ENCODE assay signal across 8 cellular contexts in genomic region chr9:114505187-114506081, GRCh38. TPM values are rescaled to one million over a fixed set of nuclear protein-coding genes. Genes with fewer than 3 reads are reported as not detected.
DNase-seq lines count a peak whose midpoint lies in the region; ATAC-seq, FAIRE-seq and TF ChIP-seq lines count a peak whose summit lies in the region.

Gene WHRN, minus strand, starts transcription at chr9:114505473. Its CDS starts 672 bp downstream, at chr9:114504801.

- H3K27me3 ChIP-seq in GM23248 (replicated peaks; ENCODE audit: insufficient read depth): peaks cover 37% of the 10 kb centered on the region
- peaks cover 13% of the 10 kb centered on the region for H3K27me3 ChIP-seq in MG63

- no peaks in the 10 kb centered on the region for H3K9me3 ChIP-seq in GM23248 (ENCODE audit: low read depth)
- no peaks in the 10 kb centered on the region for H3K9me3 ChIP-seq in MG63

- TF ChIP-seq CTCF in D721Med (IDR thresholded peaks at IDR 0.05; ENCODE audit: insufficient read depth, missing control alignments): no peak
- no peak for TF ChIP-seq CTCF in neural crest cell (conservative IDR thresholded peaks at IDR 0.05)

- H3K4me3 Mint-ChIP-seq in neural crest cell: peak within 1 kb of the TSS; percentile 95

- no peaks in the 10 kb centered on the region for H3K9me3 Mint-ChIP-seq in neural crest cell

- H3K4me3 ChIP-seq in GM23248: peak within 1 kb of the TSS; percentile 82
- peak within 1 kb of the TSS; percentile 84 for H3K4me3 ChIP-seq in MG63

- no peaks in the 10 kb centered on the region for H3K4me1 ChIP-seq in GM23248 (ENCODE audit: insufficient read depth)

- in situ Hi-C loops in GM23248 (cut with MboI): no loop called here
- in situ Hi-C loops in SK-MEL-5 (cut with HindIII; ENCODE audit: low pct_unique_long_range_greater_than_20kb, low sequenced_read_pairs): no loop called here

- peaks cover 35% of the 10 kb centered on the region for H3K4me1 Mint-ChIP-seq in neural crest cell

- peak within 1 kb of the TSS; percentile 97 for H3K27ac Mint-ChIP-seq in neural crest cell (ENCODE audit: unreplicated experiment)

- no peaks in the 10 kb centered on the region for H3K9me2 ChIP-seq in GM23248 (ENCODE audit: insufficient read depth)

- peaks cover 77% of the 10 kb centered on the region for H3K27me3 Mint-ChIP-seq in neural crest cell (ENCODE audit: low read depth)

- no peak for FAIRE-seq in D721Med (lab: Jason Lieb, UNC)

- peak within 1 kb of the TSS; percentile 74 for H2AFZ ChIP-seq in GM23248

- WGBS in GM23248 (ENCODE audit: low coverage in 1 of 2, low lambda C conversion rate in 2 of 2, missing lambda C conversion rate in 2 of 2), 2 experiments: 0 to 1% methylated on average over 38 to 48 of the region's 75 CpGs

- H3K36me3 Mint-ChIP-seq in neural crest cell (ENCODE audit: low read depth): no peaks in the 10 kb centered on the region

- H3F3A ChIP-seq in GM23248 (ENCODE audit: insufficient read depth): peaks cover 11% of the 10 kb centered on the region

- peak within 1 kb of the TSS; percentile 8 for H3K27ac ChIP-seq in GM23248

- H3K79me2 ChIP-seq in GM23248 (ENCODE audit: insufficient read depth): no peaks in the 10 kb centered on the region

- peak within 1 kb of the TSS; percentile 87 for H3K4me2 ChIP-seq in GM23248 (ENCODE audit: unreplicated experiment)

- no peaks in the 10 kb centered on the region for H3K36me3 ChIP-seq in GM23248 (ENCODE audit: low read depth)
- no peaks in the 10 kb centered on the region for H3K36me3 ChIP-seq in MG63

- DNase-seq in D721Med (ENCODE audit: insufficient read length, low spot score) (peak; percentile 94), GM23248 (peak; percentile 97), MG63 (peak; percentile 94), SK-MEL-5 (ENCODE audit: low read depth, low spot score) (peak; percentile 93), foreskin melanocyte (peak; percentile 83), neural crest cell (ENCODE audit: low read depth, low spot score) (peak; percentile 90)
- peak; percentile 45 to 88 (median 73) for DNase-seq in activated naive CD4-positive, alpha-beta T cell (lab: John Stamatoyannopoulos, UW)
- peak; percentile 92 for DNase-seq in stimulated activated naive CD8-positive, alpha-beta T cell treated with anti-CD3 and anti-CD28 coated beads, Interleukin-15, Interleukin-2, amounts not matched to agents 100 U/mL and 50 U/mL, for 24 hours

- H4K20me1 ChIP-seq in GM23248 (ENCODE audit: insufficient read depth): no peaks in the 10 kb centered on the region

- H3K9ac ChIP-seq in GM23248: peak within 1 kb of the TSS; percentile 84

- peak; percentile 87 for ATAC-seq in stimulated activated naive CD8-positive, alpha-beta T cell treated with anti-CD3 and anti-CD28 coated beads, Interleukin-15, Interleukin-2, amounts not matched to agents 100 U/mL and 50 U/mL, for 24 hours

RNA-seq across cellular contexts. Expression of gene WHRN, which starts in this region (rescaled TPM):
- total RNA-seq in GM23248 (2014; rRNA removed; shearing (Covaris generic)): 0.76 and 1.1 TPM in 2 replicates
- polyA plus RNA-seq in GM23248 (2016; fragmentation: Nextera tagmentation; extraction: Ambion mirVana): 1.5 and 1.8 TPM in 2 replicates
- total RNA-seq in MG63 (2014; rRNA removed; shearing (Covaris generic); ENCODE audit: low replicate concordance): 1.9 and 2.1 TPM in 2 replicates
- total RNA-seq in SK-MEL-5 (2014; rRNA removed; shearing (Covaris generic)): 4.5 and 6.1 TPM in 2 replicates
- 16.8 and 19.3 TPM in 2 replicates for polyA plus RNA-seq in SK-MEL-5 (2015; cell fraction: cytosol; rRNA removed)
- polyA plus RNA-seq in SK-MEL-5 (2015; cell fraction: nucleus; rRNA removed): 106 and 146 TPM in 2 replicates
- 8.9 and 9.5 TPM in 2 replicates for total RNA-seq in neural crest cell

Comparison
In these comparisons a context has a peak if more than half of its experiments do, and no peak if none do; other contexts are left out.
1. Peak in every context shown above with its lines: DNase-seq, ATAC-seq, H3K4me3 ChIP-seq and H3K27ac ChIP-seq.